ENCODE assay signal across 8 cellular contexts in genomic region chr12:6167327-6168280, GRCh38. TPM values are rescaled to one million over a fixed set of nuclear protein-coding genes. Genes with fewer than 3 reads are reported as not detected.
DNase-seq lines count a peak whose midpoint lies in the region; ATAC-seq, FAIRE-seq and TF ChIP-seq lines count a peak whose summit lies in the region.
"Had no signal": no experiment of that assay in that cellular context is flagged by ENCODE, and none has a peak within 500 bp of the region (broad histone marks: within the 10 kb centered on the region; RNA-seq: fewer than 3 reads in every experiment).

No MANE protein-coding gene starts in this region.

- no peak for TF ChIP-seq RAD21 in GM12878 (IDR thresholded peaks at IDR 0.05; ENCODE audit: insufficient read depth, low read depth, low read length)
- TF ChIP-seq RAD21 in HepG2 (CRISPR knock-in tag; IDR thresholded peaks at IDR 0.05) = no peak

- H3K79me2 ChIP-seq in GM12878 (ENCODE audit: control insufficient read depth, insufficient read depth, low read length) (no peaks in the 10 kb centered on the region), HepG2 (ENCODE audit: insufficient read depth, low read length) (no peaks in the 10 kb centered on the region)

- TF ChIP-seq EP300 in GM12878 (IDR thresholded peaks at IDR 0.05; ENCODE audit: borderline replicate concordance in 1 of 2, control insufficient read depth in 1 of 2, low read depth in 2 of 2, low read length in 2 of 2) (peak; percentile 23 to 53; a peak in 2 of 4 replicates), HepG2 (IDR thresholded peaks at IDR 0.05; ENCODE audit: low read depth in 2 of 2, low read length in 2 of 2) (peak in 1 of 2 experiments; percentile 6; a peak in 1 of 4 replicates), HepG2 (CRISPR knock-in tag; IDR thresholded peaks at IDR 0.05; ENCODE audit: borderline replicate concordance) (no peak)

- H3K9ac ChIP-seq in GM12878 (ENCODE audit: control insufficient read depth, insufficient read depth, low read length) = no peak overlapping the region
- no peak overlapping the region for H3K9ac ChIP-seq in HepG2 (ENCODE audit: insufficient read depth, low read depth, low read length)

- in situ Hi-C loops in GM12878 (cut with MboI) = no loop called here
- in situ Hi-C loops in HepG2 (cut with HindIII; ENCODE audit: extremely low pct_ligation_motif_present, low pct_unique_long_range_greater_than_20kb) = no loop called here

- ATAC-seq in GM19025 (IDR thresholded peaks at IDR 0.05; ENCODE audit: low read depth, unreplicated experiment) (peak; percentile 76), HG03135 (IDR thresholded peaks at IDR 0.05; ENCODE audit: unreplicated experiment) (peak; percentile 74), GM12878 (peak; percentile 91), HepG2 (peak; percentile 53)

- POLR2A ChIA-PET in GM12878 (lab: Charles Lee) = interaction anchor here (0.9 to 1.9 kb wide), 4 partner anchors 27 to 174 kb away, joined by 3 to 9 read pairs (median 4); no protein-coding TSS in a partner anchor
- POLR2A ChIA-PET in HepG2 (lab: Yijun Ruan, JAX) = interaction anchor here (0.9 to 1.0 kb wide), 2 partner anchors 10 to 16 kb away, joined by 3 to 5 read pairs; no protein-coding TSS in a partner anchor

- peak; percentile 77 for FAIRE-seq in GM12878 (lab: Jason Lieb, UNC)
- FAIRE-seq in HepG2 (lab: Jason Lieb, UNC) = no peak
- FAIRE-seq: endometrium had no signal

- H3K36me3 ChIP-seq in GM12878 (ENCODE audit: control insufficient read depth in 2 of 2, insufficient read depth in 2 of 2, low read length in 1 of 2) = no peaks in the 10 kb centered on the region
- no peaks in the 10 kb centered on the region for H3K36me3 ChIP-seq in HepG2 (replicated peaks in 1 of 2; ENCODE audit: control insufficient read depth in 1 of 2, insufficient read depth in 2 of 2, low read length in 2 of 2)

- H3K4me2 ChIP-seq in GM12878 (ENCODE audit: control insufficient read depth, insufficient read depth) (peak overlapping the region; percentile 58), HepG2 (ENCODE audit: low read depth, low read length) (peak overlapping the region; percentile 42)

- no peaks in the 10 kb centered on the region for H3K27me3 ChIP-seq in GM12878 (replicated peaks in 1 of 2; ENCODE audit: control insufficient read depth in 2 of 2, insufficient read depth in 2 of 2, low read length in 1 of 2)
- peaks cover 2 to 41% of the 10 kb centered on the region in 2 experiments for H3K27me3 ChIP-seq in HepG2 (ENCODE audit: control insufficient read depth in 1 of 2, insufficient read depth in 2 of 2, low read length in 2 of 2)

- RAD21 ChIA-PET in GM12878 (lab: Charles Lee; ENCODE audit: unreplicated experiment) = interaction anchor here (0.5 to 2.1 kb wide), 9 partner anchors 26 to 110 kb away, joined by 3 to 9 read pairs (median 6); no protein-coding TSS in a partner anchor

- no TSS peak for BruUV-seq in GM12878 (replicated peaks; lab: Mats Ljungman, UMichigan)
- no TSS peak for BruUV-seq in HepG2 (replicated peaks; lab: Mats Ljungman, UMichigan)

- TF ChIP-seq CTCF in GM12878 (IDR thresholded peaks at IDR 0.05 in 2 of 3, conservative IDR thresholded peaks at IDR 0.05 in 1 of 3; ENCODE audit: control insufficient read depth in 2 of 3, extremely low read depth in 1 of 3, insufficient read depth in 1 of 3, low read depth in 3 of 3, low read length in 3 of 3) (no peak), HepG2 (CRISPR knock-in tag; IDR thresholded peaks at IDR 0.05) (no peak)

- no peak for TF ChIP-seq POLR2A in GM12878 (IDR thresholded peaks at IDR 0.05; ENCODE audit: low read depth, low read length)
- TF ChIP-seq POLR2A in HepG2 (IDR thresholded peaks at IDR 0.05; ENCODE audit: insufficient read depth in 1 of 2, low read depth in 2 of 2, low read length in 2 of 2) = no peak

- H3K27ac ChIP-seq in GM12878 (ENCODE audit: control insufficient read depth, insufficient read depth) (peak overlapping the region; percentile 5), HepG2 (ENCODE audit: extremely low read length, insufficient read depth, low read length) (no peak overlapping the region)

- peak; percentile 95 for DNase-seq in SW480 (ENCODE audit: low spot score)
- DNase-seq in GM12878 (ENCODE audit: low read depth, low spot score) = peak; percentile 62
- DNase-seq in HepG2 (ENCODE audit: low spot score) = peak; percentile 30
- peak; percentile 26 for DNase-seq in stimulated activated CD8-positive, alpha-beta memory T cell treated with anti-CD3 and anti-CD28 coated beads, Interleukin-15, amount 100 ng/mL, for 24 hours (ENCODE audit: low read depth)
- DNase-seq in NCI-H510A (lab: John Stamatoyannopoulos, UW) = no peak

- WGBS in GM12878 (ENCODE audit: insufficient coverage, insufficient replicate concordance, low lambda C conversion rate, missing lambda C conversion rate) = 5% methylated on average over 17 of the region's 17 CpGs
- WGBS in HepG2 (ENCODE audit: low lambda C conversion rate) = 25% methylated on average over 16 of the region's 17 CpGs

- CTCF ChIA-PET in GM12878 (lab: Yijun Ruan, JAX) = interaction anchor here (0.7 to 4.0 kb wide), 8 partner anchors 16 to 179 kb away, joined by 3 to 31 read pairs (median 4); no protein-coding TSS in a partner anchor
- CTCF ChIA-PET in HepG2 (lab: Yijun Ruan, JAX; ENCODE audit: low intra/inter-chr PET ratio, low total read pairs) = no interaction called here

- H4K20me1 ChIP-seq in GM12878 (ENCODE audit: control insufficient read depth, insufficient read depth) (no peaks in the 10 kb centered on the region), HepG2 (ENCODE audit: insufficient read depth, low read length) (no peaks in the 10 kb centered on the region)

- H3K4me3 ChIP-seq in GM12878 (no peak overlapping the region), HepG2 (replicated peaks in 1 of 3; ENCODE audit: insufficient read depth in 1 of 3, low read depth in 2 of 3, low read length in 3 of 3) (no peak overlapping the region)

- SMC1A ChIA-PET in GM12878 (lab: Charles Lee; ENCODE audit: uncharacterized antibody, unreplicated experiment) = interaction anchor here (0.6 to 2.5 kb wide), 10 partner anchors 22 to 131 kb away, joined by 3 to 12 read pairs (median 4); no protein-coding TSS in a partner anchor

- H3K4me1 ChIP-seq in GM12878 (ENCODE audit: control insufficient read depth, insufficient read depth, low read length) = peaks cover 19% of the 10 kb centered on the region
- peaks cover 9% of the 10 kb centered on the region; the same call in 1 of the 2 replicates for H3K4me1 ChIP-seq in HepG2 (ENCODE audit: insufficient read depth, low read length)

- intact Hi-C loops in GM12878 (cut with micrococcal nuclease; ENCODE audit: unreplicated experiment) = no loop called here
- intact Hi-C loops in HepG2 (cut with micrococcal nuclease; ENCODE audit: unreplicated experiment) = no loop called here

- peak overlapping the region; percentile 13 for H2AFZ ChIP-seq in GM12878 (ENCODE audit: control insufficient read depth, low read depth, low read length)
- H2AFZ ChIP-seq in HepG2 (ENCODE audit: low read length) = no peak overlapping the region

- H3K9me3 ChIP-seq in GM12878 (replicated peaks; ENCODE audit: control insufficient read depth, insufficient read depth, low read length) (no peaks in the 10 kb centered on the region), HepG2 (ENCODE audit: low read length) (no peaks in the 10 kb centered on the region)

RNA-seq across cellular contexts. Expression of gene CD9, which starts 32.6 kb away (rescaled TPM):
- 23.0 and 25.8 TPM in 2 replicates for total RNA-seq in GM12878 (2013; cell fraction: nucleolus; rRNA removed)
- 7.2 and 8.6 TPM in 2 replicates for total RNA-seq in GM12878 (2014; rRNA removed)
- total RNA-seq in GM12878 (2014; rRNA removed; fragmentation: Illumina TruSeq; extraction: Trizol) = 7.5 and 7.6 TPM in 2 replicates
- total RNA-seq in GM12878 (2021) = 7.9 and 8.3 TPM in 2 replicates
- polyA plus RNA-seq in GM12878 (2011; ENCODE audit: low read depth) = 0.46 TPM
- polyA plus RNA-seq in GM12878 (2011; rRNA removed) = 29.9 and 33.1 TPM in 2 replicates
- polyA plus RNA-seq in GM12878 (2011; cell fraction: cytosol; rRNA removed) = 20.0 and 26.2 TPM in 2 replicates
- polyA plus RNA-seq in GM12878 (2011; cell fraction: nucleus; rRNA removed) = 11.2 and 13.3 TPM in 2 replicates
- 0.14 and 0.84 TPM in 2 replicates for polyA plus RNA-seq in GM12878 (2012)
- polyA plus RNA-seq in GM12878 (2014; fragmentation: Illumina TruSeq; extraction: Trizol) = 8.6 and 20.3 TPM in 2 replicates
- polyA plus RNA-seq in GM12878 (2014; fragmentation: Nextera tagmentation; extraction: Ambion mirVana) = 10 to 100 TPM in 1 of 2 experiments, 1 to 10 TPM in 1; 4.8 to 11.2 TPM
- polyA plus RNA-seq in GM12878 (2014; rRNA removed) = 12.6 and 15.6 TPM in 2 replicates
- polyA plus RNA-seq in GM12878 (2016; fragmentation: Nextera tagmentation; extraction: Ambion mirVana) = 10 to 100 TPM; 10.9 to 11.7 TPM
- 17.7 and 21.8 TPM in 2 replicates for polyA minus RNA-seq in GM12878 (2011; rRNA and poly(A)+ RNA removed)
- 6.4 and 9.1 TPM in 2 replicates for polyA minus RNA-seq in GM12878 (2011; cell fraction: cytosol; rRNA and poly(A)+ RNA removed)
- polyA minus RNA-seq in GM12878 (2011; cell fraction: nucleus; rRNA and poly(A)+ RNA removed) = 2.8 and 5.3 TPM in 2 replicates
- total RNA-seq in HepG2 (2016; rRNA removed; fragmentation: Illumina TruSeq; extraction: Trizol) = 4.3 and 5.8 TPM in 2 replicates
- 1.3 and 2.0 TPM in 2 replicates for total RNA-seq in HepG2 (2016; cell fraction: cytosol; rRNA removed; fragmentation: Illumina TruSeq; extraction: Trizol; ENCODE audit: low read depth)
- 2.4 and 6.9 TPM in 2 replicates for total RNA-seq in HepG2 (2016; cell fraction: insoluble cytoplasmic fraction; rRNA removed; fragmentation: Illumina TruSeq; extraction: Trizol)
- 2.1 and 2.4 TPM in 2 replicates for total RNA-seq in HepG2 (2016; cell fraction: membrane; rRNA removed; fragmentation: Illumina TruSeq; extraction: Trizol)
- total RNA-seq in HepG2 (2016; cell fraction: nucleus; rRNA removed; fragmentation: Illumina TruSeq; extraction: Trizol) = 5.9 and 6.5 TPM in 2 replicates
- 38.3 and 40.1 TPM in 2 replicates for polyA plus RNA-seq in HepG2 (2011; rRNA removed)
- polyA plus RNA-seq in HepG2 (2011; cell fraction: cytosol; rRNA removed) = 30.3 and 47.3 TPM in 2 replicates
- polyA plus RNA-seq in HepG2 (2011; cell fraction: nucleus; rRNA removed) = 15.2 and 20.2 TPM in 2 replicates
- polyA plus RNA-seq in HepG2 (2012) = 30.0 and 52.7 TPM in 2 replicates
- 1.4 and 1.8 TPM in 2 replicates for polyA plus RNA-seq in HepG2 (2016; cell fraction: cytosol; fragmentation: Illumina TruSeq; extraction: Trizol; ENCODE audit: low read depth)
- 5.2 and 5.4 TPM in 2 replicates for polyA plus RNA-seq in HepG2 (2016; cell fraction: insoluble cytoplasmic fraction; fragmentation: Illumina TruSeq; extraction: Trizol; ENCODE audit: low read depth)
- 1.9 and 2.4 TPM in 2 replicates for polyA plus RNA-seq in HepG2 (2016; cell fraction: membrane; fragmentation: Illumina TruSeq; extraction: Trizol; ENCODE audit: low read depth)
- polyA plus RNA-seq in HepG2 (2016; cell fraction: nucleus; fragmentation: Illumina TruSeq; extraction: Trizol; ENCODE audit: insufficient read depth, low read depth) = 10.1 and 12.9 TPM in 2 replicates
- polyA minus RNA-seq in HepG2 (2011; rRNA and poly(A)+ RNA removed; ENCODE audit: low replicate concordance) = 21.6 and 243 TPM in 2 replicates
- polyA minus RNA-seq in HepG2 (2011; cell fraction: cytosol; rRNA and poly(A)+ RNA removed) = 12.1 and 13.6 TPM in 2 replicates
- 8.9 and 10.4 TPM in 2 replicates for polyA minus RNA-seq in HepG2 (2011; cell fraction: nucleus; rRNA and poly(A)+ RNA removed)

RNA-seq across cellular contexts. Expression of gene VWF, which starts 43.1 kb away (rescaled TPM):
- 0.12 and 0.65 TPM in 2 replicates for total RNA-seq in GM12878 (2013; cell fraction: nucleolus; rRNA removed)
- total RNA-seq in GM12878 (2014; rRNA removed) = 0.16 TPM in 1 of 2 replicates, not detected in the other
- not detected in 2 replicates for total RNA-seq in GM12878 (2014; rRNA removed; fragmentation: Illumina TruSeq; extraction: Trizol)
- 0.23 and 0.53 TPM in 2 replicates for total RNA-seq in GM12878 (2021)
- polyA plus RNA-seq in GM12878 (2011; ENCODE audit: low read depth) = not detected
- 0.08 TPM in 1 of 2 replicates, not detected in the other for polyA plus RNA-seq in GM12878 (2011; rRNA removed)
- 0.01 and 0.03 TPM in 2 replicates for polyA plus RNA-seq in GM12878 (2011; cell fraction: cytosol; rRNA removed)
- polyA plus RNA-seq in GM12878 (2011; cell fraction: nucleus; rRNA removed) = 0.04 and 0.07 TPM in 2 replicates
- not detected in 2 replicates for polyA plus RNA-seq in GM12878 (2012)
- polyA plus RNA-seq in GM12878 (2014; fragmentation: Illumina TruSeq; extraction: Trizol) = not detected in 2 replicates
- polyA plus RNA-seq in GM12878 (2014; fragmentation: Nextera tagmentation; extraction: Ambion mirVana) = not detected
- not detected in 2 replicates for polyA plus RNA-seq in GM12878 (2014; rRNA removed)
- polyA plus RNA-seq in GM12878 (2016; fragmentation: Nextera tagmentation; extraction: Ambion mirVana) = not detected
- polyA minus RNA-seq in GM12878 (2011; rRNA and poly(A)+ RNA removed) = 0.10 TPM in 1 of 2 replicates, not detected in the other
- 0.13 TPM in 1 of 2 replicates, not detected in the other for polyA minus RNA-seq in GM12878 (2011; cell fraction: cytosol; rRNA and poly(A)+ RNA removed)
- polyA minus RNA-seq in GM12878 (2011; cell fraction: nucleus; rRNA and poly(A)+ RNA removed) = 0.12 TPM in 1 of 2 replicates, not detected in the other
- total RNA-seq in HepG2 (2016; rRNA removed; fragmentation: Illumina TruSeq; extraction: Trizol) = 0.20 and 0.22 TPM in 2 replicates
- not detected in 2 replicates for total RNA-seq in HepG2 (2016; cell fraction: cytosol; rRNA removed; fragmentation: Illumina TruSeq; extraction: Trizol; ENCODE audit: low read depth)
- total RNA-seq in HepG2 (2016; cell fraction: insoluble cytoplasmic fraction; rRNA removed; fragmentation: Illumina TruSeq; extraction: Trizol) = 0.15 and 0.28 TPM in 2 replicates
- total RNA-seq in HepG2 (2016; cell fraction: membrane; rRNA removed; fragmentation: Illumina TruSeq; extraction: Trizol) = 0.03 and 0.15 TPM in 2 replicates
- total RNA-seq in HepG2 (2016; cell fraction: nucleus; rRNA removed; fragmentation: Illumina TruSeq; extraction: Trizol) = 0.12 and 0.19 TPM in 2 replicates
- polyA plus RNA-seq in HepG2 (2011; rRNA removed) = 0.25 and 0.63 TPM in 2 replicates
- 0.27 and 0.51 TPM in 2 replicates for polyA plus RNA-seq in HepG2 (2011; cell fraction: cytosol; rRNA removed)
- 0.79 and 2.1 TPM in 2 replicates for polyA plus RNA-seq in HepG2 (2011; cell fraction: nucleus; rRNA removed)
- polyA plus RNA-seq in HepG2 (2012) = 0.89 and 2.0 TPM in 2 replicates
- 0.08 TPM in 1 of 2 replicates, not detected in the other for polyA plus RNA-seq in HepG2 (2016; cell fraction: cytosol; fragmentation: Illumina TruSeq; extraction: Trizol; ENCODE audit: low read depth)
- polyA plus RNA-seq in HepG2 (2016; cell fraction: insoluble cytoplasmic fraction; fragmentation: Illumina TruSeq; extraction: Trizol; ENCODE audit: low read depth) = 0.23 and 0.40 TPM in 2 replicates
- not detected in 2 replicates for polyA plus RNA-seq in HepG2 (2016; cell fraction: membrane; fragmentation: Illumina TruSeq; extraction: Trizol; ENCODE audit: low read depth)
- 0.08 and 0.84 TPM in 2 replicates for polyA plus RNA-seq in HepG2 (2016; cell fraction: nucleus; fragmentation: Illumina TruSeq; extraction: Trizol; ENCODE audit: insufficient read depth, low read depth)
- polyA minus RNA-seq in HepG2 (2011; rRNA and poly(A)+ RNA removed; ENCODE audit: low replicate concordance) = 0.21 and 3.2 TPM in 2 replicates
- polyA minus RNA-seq in HepG2 (2011; cell fraction: cytosol; rRNA and poly(A)+ RNA removed) = 0.26 and 0.89 TPM in 2 replicates
- 1.5 and 2.4 TPM in 2 replicates for polyA minus RNA-seq in HepG2 (2011; cell fraction: nucleus; rRNA and poly(A)+ RNA removed)
